ENCODE assay signal across 4 cellular contexts in the genomic region with DNA sequence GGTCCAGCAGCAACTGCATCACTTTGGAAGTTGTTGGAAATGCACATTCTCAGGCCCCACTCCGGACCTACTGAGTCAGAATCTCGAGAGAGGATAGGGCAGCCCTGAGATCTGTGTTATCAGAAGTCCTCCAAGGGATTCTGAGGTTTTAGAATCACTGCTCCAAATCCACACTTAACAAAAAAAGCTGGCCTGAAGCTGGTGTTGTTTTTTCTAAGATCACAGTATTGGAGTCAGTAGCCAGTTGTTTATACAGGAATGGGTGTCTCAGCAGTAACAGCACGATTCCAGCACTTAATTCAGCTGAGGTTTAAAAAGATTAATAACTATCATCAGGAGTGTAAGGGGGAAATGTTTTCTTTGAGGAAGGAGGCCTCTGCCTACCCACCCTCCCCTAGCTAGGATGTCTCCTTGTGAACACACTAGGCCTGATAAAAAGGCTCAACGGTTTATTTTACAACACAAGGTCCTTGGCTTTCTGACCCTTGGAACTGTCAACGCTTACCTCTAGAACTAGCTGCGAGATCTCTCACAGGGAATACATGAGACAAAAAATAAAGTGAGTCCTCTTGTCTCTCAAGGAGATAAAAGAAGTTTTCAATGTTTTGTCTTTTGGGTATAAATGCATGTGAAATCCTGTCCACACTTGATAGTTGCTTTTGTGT.
TF ChIP-seq lines count a peak whose summit lies in the region.

No MANE protein-coding gene starts in this region.

TF ChIP-seq in A549, 52 proteins besides CTCF, POLR2A, EP300 and RAD21 (continued from another document and continues in another):
- TF ChIP-seq, protein P1, sequence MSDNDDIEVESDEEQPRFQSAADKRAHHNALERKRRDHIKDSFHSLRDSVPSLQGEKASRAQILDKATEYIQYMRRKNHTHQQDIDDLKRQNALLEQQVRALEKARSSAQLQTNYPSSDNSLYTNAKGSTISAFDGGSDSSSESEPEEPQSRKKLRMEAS (IDR thresholded peaks at IDR 0.05) = no peak
- TF ChIP-seq CBX2 (IDR thresholded peaks at IDR 0.05; ENCODE audit: borderline replicate concordance, low read depth) = no peak
- TF ChIP-seq RCOR1 (IDR thresholded peaks at IDR 0.05; ENCODE audit: low read depth, low read length) = no peak
- TF ChIP-seq CHD2 (IDR thresholded peaks at IDR 0.05; ENCODE audit: low read length, partially characterized antibody) = no peak
- TF ChIP-seq JUNB (IDR thresholded peaks at IDR 0.05) = no peak
- TF ChIP-seq MAZ (IDR thresholded peaks at IDR 0.05; ENCODE audit: borderline replicate concordance, low read depth, low read length) = no peak
- TF ChIP-seq, protein P2, sequence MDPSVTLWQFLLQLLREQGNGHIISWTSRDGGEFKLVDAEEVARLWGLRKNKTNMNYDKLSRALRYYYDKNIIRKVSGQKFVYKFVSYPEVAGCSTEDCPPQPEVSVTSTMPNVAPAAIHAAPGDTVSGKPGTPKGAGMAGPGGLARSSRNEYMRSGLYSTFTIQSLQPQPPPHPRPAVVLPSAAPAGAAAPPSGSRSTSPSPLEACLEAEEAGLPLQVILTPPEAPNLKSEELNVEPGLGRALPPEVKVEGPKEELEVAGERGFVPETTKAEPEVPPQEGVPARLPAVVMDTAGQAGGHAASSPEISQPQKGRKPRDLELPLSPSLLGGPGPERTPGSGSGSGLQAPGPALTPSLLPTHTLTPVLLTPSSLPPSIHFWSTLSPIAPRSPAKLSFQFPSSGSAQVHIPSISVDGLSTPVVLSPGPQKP (IDR thresholded peaks at IDR 0.05; ENCODE audit: low read depth, low read length) = no peak
- no peak for TF ChIP-seq ZC3H11A (IDR thresholded peaks at IDR 0.05)
- TF ChIP-seq, protein P3, sequence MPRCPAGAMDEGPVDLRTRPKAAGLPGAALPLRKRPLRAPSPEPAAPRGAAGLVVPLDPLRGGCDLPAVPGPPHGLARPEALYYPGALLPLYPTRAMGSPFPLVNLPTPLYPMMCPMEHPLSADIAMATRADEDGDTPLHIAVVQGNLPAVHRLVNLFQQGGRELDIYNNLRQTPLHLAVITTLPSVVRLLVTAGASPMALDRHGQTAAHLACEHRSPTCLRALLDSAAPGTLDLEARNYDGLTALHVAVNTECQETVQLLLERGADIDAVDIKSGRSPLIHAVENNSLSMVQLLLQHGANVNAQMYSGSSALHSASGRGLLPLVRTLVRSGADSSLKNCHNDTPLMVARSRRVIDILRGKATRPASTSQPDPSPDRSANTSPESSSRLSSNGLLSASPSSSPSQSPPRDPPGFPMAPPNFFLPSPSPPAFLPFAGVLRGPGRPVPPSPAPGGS (IDR thresholded peaks at IDR 0.05) = no peak
- TF ChIP-seq HDAC2 (IDR thresholded peaks at IDR 0.05) = no peak
- no peak for TF ChIP-seq POLR2AphosphoS2 (conservative IDR thresholded peaks at IDR 0.05; ENCODE audit: low read length)
- TF ChIP-seq, protein P4, sequence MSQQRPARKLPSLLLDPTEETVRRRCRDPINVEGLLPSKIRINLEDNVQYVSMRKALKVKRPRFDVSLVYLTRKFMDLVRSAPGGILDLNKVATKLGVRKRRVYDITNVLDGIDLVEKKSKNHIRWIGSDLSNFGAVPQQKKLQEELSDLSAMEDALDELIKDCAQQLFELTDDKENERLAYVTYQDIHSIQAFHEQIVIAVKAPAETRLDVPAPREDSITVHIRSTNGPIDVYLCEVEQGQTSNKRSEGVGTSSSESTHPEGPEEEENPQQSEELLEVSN (IDR thresholded peaks at IDR 0.05; ENCODE audit: borderline replicate concordance, low read depth) = no peak
- no peak for TF ChIP-seq ZFP36 (IDR thresholded peaks at IDR 0.05; ENCODE audit: borderline replicate concordance, partially characterized antibody)
- no peak for TF ChIP-seq GATA3 (IDR thresholded peaks at IDR 0.05; ENCODE audit: borderline replicate concordance)

TF ChIP-seq in HEK293T, 16 proteins besides CTCF, POLR2A, EP300 and RAD21 (continued from another document):
- TF ChIP-seq BHLHE40 (IDR thresholded peaks at IDR 0.05; ENCODE audit: borderline replicate concordance) = 0 out of 2 replicates have a peak, but pooled peaks have one; percentile 28

TF ChIP-seq in H1, 55 proteins besides CTCF, POLR2A, EP300 and RAD21 (continued from another document):
- TF ChIP-seq POU5F1 (IDR thresholded peaks at IDR 0.05; ENCODE audit: low read depth, low read length) (no peak), MAFK (IDR thresholded peaks at IDR 0.05; ENCODE audit: low read depth, low read length) (no peak), SP2 (IDR thresholded peaks at IDR 0.05; ENCODE audit: low read length) (no peak), NRF1 (IDR thresholded peaks at IDR 0.05; ENCODE audit: low read depth, low read length) (no peak)

TF ChIP-seq in WTC11, 78 proteins besides CTCF, POLR2A, EP300 and RAD21 (continues in another document):
- no peak for TF ChIP-seq FOXK1 (CRISPR knock-in tag; IDR thresholded peaks at IDR 0.05)
- no peak for TF ChIP-seq GABPB1 (CRISPR knock-in tag; IDR thresholded peaks at IDR 0.05)
- TF ChIP-seq, protein P5, sequence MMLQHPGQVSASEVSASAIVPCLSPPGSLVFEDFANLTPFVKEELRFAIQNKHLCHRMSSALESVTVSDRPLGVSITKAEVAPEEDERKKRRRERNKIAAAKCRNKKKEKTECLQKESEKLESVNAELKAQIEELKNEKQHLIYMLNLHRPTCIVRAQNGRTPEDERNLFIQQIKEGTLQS (CRISPR knock-in tag; conservative IDR thresholded peaks at IDR 0.05) = no peak
- TF ChIP-seq, protein P6, sequence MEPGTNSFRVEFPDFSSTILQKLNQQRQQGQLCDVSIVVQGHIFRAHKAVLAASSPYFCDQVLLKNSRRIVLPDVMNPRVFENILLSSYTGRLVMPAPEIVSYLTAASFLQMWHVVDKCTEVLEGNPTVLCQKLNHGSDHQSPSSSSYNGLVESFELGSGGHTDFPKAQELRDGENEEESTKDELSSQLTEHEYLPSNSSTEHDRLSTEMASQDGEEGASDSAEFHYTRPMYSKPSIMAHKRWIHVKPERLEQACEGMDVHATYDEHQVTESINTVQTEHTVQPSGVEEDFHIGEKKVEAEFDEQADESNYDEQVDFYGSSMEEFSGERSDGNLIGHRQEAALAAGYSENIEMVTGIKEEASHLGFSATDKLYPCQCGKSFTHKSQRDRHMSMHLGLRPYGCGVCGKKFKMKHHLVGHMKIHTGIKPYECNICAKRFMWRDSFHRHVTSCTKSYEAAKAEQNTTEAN (CRISPR knock-in tag; IDR thresholded peaks at IDR 0.05) = no peak
- no peak for TF ChIP-seq KAT7 (CRISPR knock-in tag; IDR thresholded peaks at IDR 0.05; ENCODE audit: borderline replicate concordance)
- TF ChIP-seq, protein P7, sequence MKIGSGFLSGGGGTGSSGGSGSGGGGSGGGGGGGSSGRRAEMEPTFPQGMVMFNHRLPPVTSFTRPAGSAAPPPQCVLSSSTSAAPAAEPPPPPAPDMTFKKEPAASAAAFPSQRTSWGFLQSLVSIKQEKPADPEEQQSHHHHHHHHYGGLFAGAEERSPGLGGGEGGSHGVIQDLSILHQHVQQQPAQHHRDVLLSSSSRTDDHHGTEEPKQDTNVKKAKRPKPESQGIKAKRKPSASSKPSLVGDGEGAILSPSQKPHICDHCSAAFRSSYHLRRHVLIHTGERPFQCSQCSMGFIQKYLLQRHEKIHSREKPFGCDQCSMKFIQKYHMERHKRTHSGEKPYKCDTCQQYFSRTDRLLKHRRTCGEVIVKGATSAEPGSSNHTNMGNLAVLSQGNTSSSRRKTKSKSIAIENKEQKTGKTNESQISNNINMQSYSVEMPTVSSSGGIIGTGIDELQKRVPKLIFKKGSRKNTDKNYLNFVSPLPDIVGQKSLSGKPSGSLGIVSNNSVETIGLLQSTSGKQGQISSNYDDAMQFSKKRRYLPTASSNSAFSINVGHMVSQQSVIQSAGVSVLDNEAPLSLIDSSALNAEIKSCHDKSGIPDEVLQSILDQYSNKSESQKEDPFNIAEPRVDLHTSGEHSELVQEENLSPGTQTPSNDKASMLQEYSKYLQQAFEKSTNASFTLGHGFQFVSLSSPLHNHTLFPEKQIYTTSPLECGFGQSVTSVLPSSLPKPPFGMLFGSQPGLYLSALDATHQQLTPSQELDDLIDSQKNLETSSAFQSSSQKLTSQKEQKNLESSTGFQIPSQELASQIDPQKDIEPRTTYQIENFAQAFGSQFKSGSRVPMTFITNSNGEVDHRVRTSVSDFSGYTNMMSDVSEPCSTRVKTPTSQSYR (CRISPR knock-in tag; IDR thresholded peaks at IDR 0.05) = no peak
- no peak for TF ChIP-seq IRF2 (CRISPR knock-in tag; IDR thresholded peaks at IDR 0.05; ENCODE audit: borderline replicate concordance, low read depth)
- TF ChIP-seq, protein P8, sequence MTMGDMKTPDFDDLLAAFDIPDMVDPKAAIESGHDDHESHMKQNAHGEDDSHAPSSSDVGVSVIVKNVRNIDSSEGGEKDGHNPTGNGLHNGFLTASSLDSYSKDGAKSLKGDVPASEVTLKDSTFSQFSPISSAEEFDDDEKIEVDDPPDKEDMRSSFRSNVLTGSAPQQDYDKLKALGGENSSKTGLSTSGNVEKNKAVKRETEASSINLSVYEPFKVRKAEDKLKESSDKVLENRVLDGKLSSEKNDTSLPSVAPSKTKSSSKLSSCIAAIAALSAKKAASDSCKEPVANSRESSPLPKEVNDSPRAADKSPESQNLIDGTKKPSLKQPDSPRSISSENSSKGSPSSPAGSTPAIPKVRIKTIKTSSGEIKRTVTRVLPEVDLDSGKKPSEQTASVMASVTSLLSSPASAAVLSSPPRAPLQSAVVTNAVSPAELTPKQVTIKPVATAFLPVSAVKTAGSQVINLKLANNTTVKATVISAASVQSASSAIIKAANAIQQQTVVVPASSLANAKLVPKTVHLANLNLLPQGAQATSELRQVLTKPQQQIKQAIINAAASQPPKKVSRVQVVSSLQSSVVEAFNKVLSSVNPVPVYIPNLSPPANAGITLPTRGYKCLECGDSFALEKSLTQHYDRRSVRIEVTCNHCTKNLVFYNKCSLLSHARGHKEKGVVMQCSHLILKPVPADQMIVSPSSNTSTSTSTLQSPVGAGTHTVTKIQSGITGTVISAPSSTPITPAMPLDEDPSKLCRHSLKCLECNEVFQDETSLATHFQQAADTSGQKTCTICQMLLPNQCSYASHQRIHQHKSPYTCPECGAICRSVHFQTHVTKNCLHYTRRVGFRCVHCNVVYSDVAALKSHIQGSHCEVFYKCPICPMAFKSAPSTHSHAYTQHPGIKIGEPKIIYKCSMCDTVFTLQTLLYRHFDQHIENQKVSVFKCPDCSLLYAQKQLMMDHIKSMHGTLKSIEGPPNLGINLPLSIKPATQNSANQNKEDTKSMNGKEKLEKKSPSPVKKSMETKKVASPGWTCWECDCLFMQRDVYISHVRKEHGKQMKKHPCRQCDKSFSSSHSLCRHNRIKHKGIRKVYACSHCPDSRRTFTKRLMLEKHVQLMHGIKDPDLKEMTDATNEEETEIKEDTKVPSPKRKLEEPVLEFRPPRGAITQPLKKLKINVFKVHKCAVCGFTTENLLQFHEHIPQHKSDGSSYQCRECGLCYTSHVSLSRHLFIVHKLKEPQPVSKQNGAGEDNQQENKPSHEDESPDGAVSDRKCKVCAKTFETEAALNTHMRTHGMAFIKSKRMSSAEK (CRISPR knock-in tag; IDR thresholded peaks at IDR 0.05; ENCODE audit: borderline replicate concordance) = no peak
- TF ChIP-seq, protein P9, sequence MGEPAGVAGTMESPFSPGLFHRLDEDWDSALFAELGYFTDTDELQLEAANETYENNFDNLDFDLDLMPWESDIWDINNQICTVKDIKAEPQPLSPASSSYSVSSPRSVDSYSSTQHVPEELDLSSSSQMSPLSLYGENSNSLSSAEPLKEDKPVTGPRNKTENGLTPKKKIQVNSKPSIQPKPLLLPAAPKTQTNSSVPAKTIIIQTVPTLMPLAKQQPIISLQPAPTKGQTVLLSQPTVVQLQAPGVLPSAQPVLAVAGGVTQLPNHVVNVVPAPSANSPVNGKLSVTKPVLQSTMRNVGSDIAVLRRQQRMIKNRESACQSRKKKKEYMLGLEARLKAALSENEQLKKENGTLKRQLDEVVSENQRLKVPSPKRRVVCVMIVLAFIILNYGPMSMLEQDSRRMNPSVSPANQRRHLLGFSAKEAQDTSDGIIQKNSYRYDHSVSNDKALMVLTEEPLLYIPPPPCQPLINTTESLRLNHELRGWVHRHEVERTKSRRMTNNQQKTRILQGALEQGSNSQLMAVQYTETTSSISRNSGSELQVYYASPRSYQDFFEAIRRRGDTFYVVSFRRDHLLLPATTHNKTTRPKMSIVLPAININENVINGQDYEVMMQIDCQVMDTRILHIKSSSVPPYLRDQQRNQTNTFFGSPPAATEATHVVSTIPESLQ (CRISPR knock-in tag; IDR thresholded peaks at IDR 0.05) = no peak
- TF ChIP-seq, protein P10, sequence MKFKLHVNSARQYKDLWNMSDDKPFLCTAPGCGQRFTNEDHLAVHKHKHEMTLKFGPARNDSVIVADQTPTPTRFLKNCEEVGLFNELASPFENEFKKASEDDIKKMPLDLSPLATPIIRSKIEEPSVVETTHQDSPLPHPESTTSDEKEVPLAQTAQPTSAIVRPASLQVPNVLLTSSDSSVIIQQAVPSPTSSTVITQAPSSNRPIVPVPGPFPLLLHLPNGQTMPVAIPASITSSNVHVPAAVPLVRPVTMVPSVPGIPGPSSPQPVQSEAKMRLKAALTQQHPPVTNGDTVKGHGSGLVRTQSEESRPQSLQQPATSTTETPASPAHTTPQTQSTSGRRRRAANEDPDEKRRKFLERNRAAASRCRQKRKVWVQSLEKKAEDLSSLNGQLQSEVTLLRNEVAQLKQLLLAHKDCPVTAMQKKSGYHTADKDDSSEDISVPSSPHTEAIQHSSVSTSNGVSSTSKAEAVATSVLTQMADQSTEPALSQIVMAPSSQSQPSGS (CRISPR knock-in tag; IDR thresholded peaks at IDR 0.05; ENCODE audit: borderline replicate concordance, low read depth) = no peak
- no peak for TF ChIP-seq SOX15 (CRISPR knock-in tag; IDR thresholded peaks at IDR 0.05)
- TF ChIP-seq ZNF317 (CRISPR knock-in tag; IDR thresholded peaks at IDR 0.05; ENCODE audit: borderline replicate concordance, low read depth) = no peak
- TF ChIP-seq, protein P11, sequence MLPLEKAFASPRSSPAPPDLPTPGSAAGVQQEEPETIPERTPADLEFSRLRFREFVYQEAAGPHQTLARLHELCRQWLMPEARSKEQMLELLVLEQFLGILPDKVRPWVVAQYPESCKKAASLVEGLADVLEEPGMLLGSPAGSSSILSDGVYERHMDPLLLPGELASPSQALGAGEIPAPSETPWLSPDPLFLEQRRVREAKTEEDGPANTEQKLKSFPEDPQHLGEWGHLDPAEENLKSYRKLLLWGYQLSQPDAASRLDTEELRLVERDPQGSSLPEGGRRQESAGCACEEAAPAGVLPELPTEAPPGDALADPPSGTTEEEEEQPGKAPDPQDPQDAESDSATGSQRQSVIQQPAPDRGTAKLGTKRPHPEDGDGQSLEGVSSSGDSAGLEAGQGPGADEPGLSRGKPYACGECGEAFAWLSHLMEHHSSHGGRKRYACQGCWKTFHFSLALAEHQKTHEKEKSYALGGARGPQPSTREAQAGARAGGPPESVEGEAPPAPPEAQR (CRISPR knock-in tag; IDR thresholded peaks at IDR 0.05) = no peak
- TF ChIP-seq EMX1 (CRISPR knock-in tag; IDR thresholded peaks at IDR 0.05) = no peak
- no peak for TF ChIP-seq JAZF1 (CRISPR knock-in tag; IDR thresholded peaks at IDR 0.05)
- TF ChIP-seq NFYB (CRISPR knock-in tag; conservative IDR thresholded peaks at IDR 0.05; ENCODE audit: low read depth) = no peak
- TF ChIP-seq ZNF219 (CRISPR knock-in tag; IDR thresholded peaks at IDR 0.05; ENCODE audit: borderline replicate concordance) = no peak
